Comparison of ENCODE assay signal across 15 cellular contexts in the genomic region with DNA sequence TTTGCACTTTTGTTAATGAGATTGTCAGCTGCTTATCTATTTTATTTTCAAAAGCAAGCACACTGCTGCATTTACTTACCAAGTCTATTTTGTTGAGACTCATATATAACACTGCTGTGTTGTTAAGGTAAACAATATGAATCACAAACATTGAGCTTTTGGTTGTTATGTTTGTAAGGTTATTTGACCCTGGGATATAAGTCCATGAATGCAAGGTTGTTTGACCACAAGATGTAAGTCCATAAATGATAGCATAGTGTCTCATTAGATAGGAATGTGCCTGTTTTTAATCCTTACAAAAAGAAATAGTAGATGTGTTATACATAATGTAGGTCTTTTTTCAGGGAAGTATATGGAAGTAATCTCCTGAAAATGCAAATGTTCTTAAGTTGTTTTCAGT.
DNase-seq lines count a peak whose midpoint lies in the region; ATAC-seq, FAIRE-seq and TF ChIP-seq lines count a peak whose summit lies in the region.
"Had no signal": no experiment of that assay in that cellular context is flagged by ENCODE, and none has a peak within 500 bp of the region (broad histone marks: within the 10 kb centered on the region; RNA-seq: fewer than 3 reads in every experiment).

No MANE protein-coding gene starts in this region.

- H2AK5ac ChIP-seq in mesenchymal stem cell (ENCODE audit: low read length, severe bottlenecking) = no peak overlapping the region

- no peak overlapping the region for H3K14ac ChIP-seq in mesenchymal stem cell (ENCODE audit: low read length in 2 of 2)

- H2BK12ac ChIP-seq in mesenchymal stem cell (ENCODE audit: low read length in 2 of 2) = no peak overlapping the region

- FAIRE-seq in HTR-8/SVneo (lab: Jason Lieb, UNC) = no peak

- no peak overlapping the region for H3K9ac ChIP-seq in mesenchymal stem cell (ENCODE audit: low read length)

- H3K9me3 ChIP-seq in mesenchymal stem cell (ENCODE audit: control insufficient read depth, low read length) (no peaks in the 10 kb centered on the region), ovary (no peaks in the 10 kb centered on the region)
- H3K9me3 ChIP-seq: BE2C had no signal

- H3K27me3 ChIP-seq in mesenchymal stem cell (ENCODE audit: control insufficient read depth in 1 of 2, insufficient read depth in 1 of 2, low read length in 2 of 2) = no peaks in the 10 kb centered on the region
- no peaks in the 10 kb centered on the region for H3K27me3 ChIP-seq in ovary
- H3K27me3 ChIP-seq: BE2C had no signal

- H2BK15ac ChIP-seq in mesenchymal stem cell (ENCODE audit: low read depth, poor library complexity, severe bottlenecking) = no peak overlapping the region

- H3K4me1 ChIP-seq in mesenchymal stem cell (ENCODE audit: control insufficient read depth, insufficient read depth, low read depth, low read length) = no peaks in the 10 kb centered on the region
- H3K4me1 ChIP-seq in ovary (ENCODE audit: insufficient read depth) = no peaks in the 10 kb centered on the region
- H3K4me1 ChIP-seq: BE2C had no signal

- no peak overlapping the region for H3K4ac ChIP-seq in mesenchymal stem cell (ENCODE audit: low read depth in 1 of 2, low read length in 2 of 2)

- H3K27ac ChIP-seq in mesenchymal stem cell (ENCODE audit: low read length, poor library complexity, severe bottlenecking) (no peak overlapping the region), ovary (no peak overlapping the region)

- no peak overlapping the region for H3K4me2 ChIP-seq in mesenchymal stem cell (ENCODE audit: low read length, poor library complexity, severe bottlenecking)

- no peak overlapping the region for H3K18ac ChIP-seq in mesenchymal stem cell (ENCODE audit: low read depth in 1 of 2, low read length in 2 of 2)

- no peak overlapping the region for H4K91ac ChIP-seq in mesenchymal stem cell (ENCODE audit: low read length)

- ATAC-seq in HG02763 (IDR thresholded peaks at IDR 0.05; ENCODE audit: unreplicated experiment) = no peak
- ATAC-seq: HCT116, Right ventricle myocardium inferior had no signal

- H2BK120ac ChIP-seq in mesenchymal stem cell (ENCODE audit: low read depth, low read length) = no peak overlapping the region

- no peak for TF ChIP-seq EP300 in ovary (IDR thresholded peaks at IDR 0.05)

- H3K36me3 ChIP-seq in mesenchymal stem cell (ENCODE audit: control insufficient read depth in 1 of 2, insufficient read depth in 2 of 2, low read depth in 1 of 2, low read length in 2 of 2) = no peaks in the 10 kb centered on the region
- H3K36me3 ChIP-seq in ovary = no peaks in the 10 kb centered on the region
- H3K36me3 ChIP-seq: BE2C had no signal

- no peak overlapping the region for H2BK5ac ChIP-seq in mesenchymal stem cell (ENCODE audit: low read depth, low read length, poor library complexity, severe bottlenecking)

- no peaks in the 10 kb centered on the region for H3K79me1 ChIP-seq in mesenchymal stem cell (replicated peaks; ENCODE audit: low read length, poor library complexity, severe bottlenecking)

- no peak overlapping the region for H4K8ac ChIP-seq in mesenchymal stem cell (ENCODE audit: low read length)

- peak; percentile 18 for DNase-seq in H4 (ENCODE audit: low spot score)
- DNase-seq in HTR-8/SVneo (ENCODE audit: insufficient read length, low spot score) = peak; percentile 21
- peak; percentile 13 for DNase-seq in SW480 (ENCODE audit: low spot score)
- DNase-seq in mesenchymal stem cell = peak; percentile 64
- DNase-seq in middle frontal gyrus (ENCODE audit: extremely low spot score, low spot score) = no peak
- DNase-seq in ovary = no peak
- DNase-seq: BE2C; CD4-positive, alpha-beta T cell; DMS79 treated with DMSO at 0.1 percent for 48 hours; NCI-H1105 treated with DMSO at 0.1 percent for 48 hours; NCI-H1694 treated with DMSO at 0.1 percent for 48 hours; NCI-H69 had no signal

- no peak for TF ChIP-seq POLR2A in ovary (IDR thresholded peaks at IDR 0.05)

- no peak overlapping the region for H3K23ac ChIP-seq in mesenchymal stem cell (ENCODE audit: low read length in 2 of 2)

- no peak for TF ChIP-seq CTCF in ovary (IDR thresholded peaks at IDR 0.05)

- no peak overlapping the region for H2AFZ ChIP-seq in mesenchymal stem cell (ENCODE audit: low read depth, low read length)

- intact Hi-C loops in ovary (cut with DNase I) = loop anchor here in 1 of 4 donors (10.0 kb wide), 1 partner anchor 978 kb away; no protein-coding TSS in a partner anchor

- H3K4me3 ChIP-seq in mesenchymal stem cell (ENCODE audit: insufficient read depth in 1 of 2, low read depth in 1 of 2, low read length in 2 of 2) = no peak overlapping the region
- no peak overlapping the region for H3K4me3 ChIP-seq in ovary

Comparison
In these comparisons a context has a peak if more than half of its experiments do, and no peak if none do; other contexts are left out.
1. DNase-seq: peak in H4 (single experiment), HTR-8/SVneo (single experiment), SW480 (single experiment) and mesenchymal stem cell (single experiment); none in middle frontal gyrus (single experiment) and ovary (0 of 5).